In the genomic region with DNA sequence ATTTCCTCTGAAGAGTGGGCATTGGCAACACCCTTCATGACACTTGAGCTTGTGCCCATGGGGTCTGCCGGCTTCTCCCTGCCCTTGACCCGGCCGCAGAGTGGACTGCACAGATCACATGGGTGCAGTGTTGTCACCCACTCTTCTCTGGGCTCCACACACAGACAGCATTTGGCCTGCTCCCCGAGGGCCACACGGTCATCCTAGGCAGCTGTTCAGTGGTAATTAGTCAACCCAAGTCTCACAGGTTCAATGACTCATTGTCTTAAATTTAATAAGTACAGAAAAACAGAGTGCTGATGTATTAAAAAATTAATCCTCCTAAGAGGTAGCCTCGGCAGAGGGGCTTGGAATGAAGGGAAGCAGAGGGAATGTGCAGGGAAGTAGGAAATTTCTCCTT, we compare ENCODE assay signal across 1 cellular context.
TF ChIP-seq lines count a peak whose summit lies in the region.

No MANE protein-coding gene starts in this region.

TF ChIP-seq in HCT116, 20 proteins besides CTCF, POLR2A, EP300 and RAD21 (continued from another document):
- TF ChIP-seq, protein P1, sequence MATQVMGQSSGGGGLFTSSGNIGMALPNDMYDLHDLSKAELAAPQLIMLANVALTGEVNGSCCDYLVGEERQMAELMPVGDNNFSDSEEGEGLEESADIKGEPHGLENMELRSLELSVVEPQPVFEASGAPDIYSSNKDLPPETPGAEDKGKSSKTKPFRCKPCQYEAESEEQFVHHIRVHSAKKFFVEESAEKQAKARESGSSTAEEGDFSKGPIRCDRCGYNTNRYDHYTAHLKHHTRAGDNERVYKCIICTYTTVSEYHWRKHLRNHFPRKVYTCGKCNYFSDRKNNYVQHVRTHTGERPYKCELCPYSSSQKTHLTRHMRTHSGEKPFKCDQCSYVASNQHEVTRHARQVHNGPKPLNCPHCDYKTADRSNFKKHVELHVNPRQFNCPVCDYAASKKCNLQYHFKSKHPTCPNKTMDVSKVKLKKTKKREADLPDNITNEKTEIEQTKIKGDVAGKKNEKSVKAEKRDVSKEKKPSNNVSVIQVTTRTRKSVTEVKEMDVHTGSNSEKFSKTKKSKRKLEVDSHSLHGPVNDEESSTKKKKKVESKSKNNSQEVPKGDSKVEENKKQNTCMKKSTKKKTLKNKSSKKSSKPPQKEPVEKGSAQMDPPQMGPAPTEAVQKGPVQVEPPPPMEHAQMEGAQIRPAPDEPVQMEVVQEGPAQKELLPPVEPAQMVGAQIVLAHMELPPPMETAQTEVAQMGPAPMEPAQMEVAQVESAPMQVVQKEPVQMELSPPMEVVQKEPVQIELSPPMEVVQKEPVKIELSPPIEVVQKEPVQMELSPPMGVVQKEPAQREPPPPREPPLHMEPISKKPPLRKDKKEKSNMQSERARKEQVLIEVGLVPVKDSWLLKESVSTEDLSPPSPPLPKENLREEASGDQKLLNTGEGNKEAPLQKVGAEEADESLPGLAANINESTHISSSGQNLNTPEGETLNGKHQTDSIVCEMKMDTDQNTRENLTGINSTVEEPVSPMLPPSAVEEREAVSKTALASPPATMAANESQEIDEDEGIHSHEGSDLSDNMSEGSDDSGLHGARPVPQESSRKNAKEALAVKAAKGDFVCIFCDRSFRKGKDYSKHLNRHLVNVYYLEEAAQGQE (IDR thresholded peaks at IDR 0.05; ENCODE audit: low read depth) = no peak
